In genomic region chr15:76763554-76763953, GRCh38 we compare ENCODE assay signal across 3 cellular contexts.
TF ChIP-seq lines count a peak whose summit lies in the region.

No MANE protein-coding gene starts in this region.

TF ChIP-seq in HepG2, 621 proteins besides CTCF, POLR2A, EP300 and RAD21 (continued from another document):
- TF ChIP-seq ZNF160 (CRISPR knock-in tag; IDR thresholded peaks at IDR 0.05) (peak; percentile 100), NCOA2 (CRISPR knock-in tag; IDR thresholded peaks at IDR 0.05) (no peak)

TF ChIP-seq in GM12878, 131 proteins besides CTCF, POLR2A, EP300 and RAD21:
- TF ChIP-seq SUPT20H (IDR thresholded peaks at IDR 0.05; ENCODE audit: borderline replicate concordance, control insufficient read depth, low read depth, low read length) (no peak), SKIL (IDR thresholded peaks at IDR 0.05; ENCODE audit: low read depth, poor library complexity, severe bottlenecking) (no peak), DPF2 (IDR thresholded peaks at IDR 0.05) (no peak), FOXK2 (IDR thresholded peaks at IDR 0.05) (no peak), CBFB (IDR thresholded peaks at IDR 0.05; ENCODE audit: low read depth) (no peak), BRCA1 (IDR thresholded peaks at IDR 0.05; ENCODE audit: low read depth, low read length) (no peak)
- TF ChIP-seq, protein P1, sequence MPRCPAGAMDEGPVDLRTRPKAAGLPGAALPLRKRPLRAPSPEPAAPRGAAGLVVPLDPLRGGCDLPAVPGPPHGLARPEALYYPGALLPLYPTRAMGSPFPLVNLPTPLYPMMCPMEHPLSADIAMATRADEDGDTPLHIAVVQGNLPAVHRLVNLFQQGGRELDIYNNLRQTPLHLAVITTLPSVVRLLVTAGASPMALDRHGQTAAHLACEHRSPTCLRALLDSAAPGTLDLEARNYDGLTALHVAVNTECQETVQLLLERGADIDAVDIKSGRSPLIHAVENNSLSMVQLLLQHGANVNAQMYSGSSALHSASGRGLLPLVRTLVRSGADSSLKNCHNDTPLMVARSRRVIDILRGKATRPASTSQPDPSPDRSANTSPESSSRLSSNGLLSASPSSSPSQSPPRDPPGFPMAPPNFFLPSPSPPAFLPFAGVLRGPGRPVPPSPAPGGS (IDR thresholded peaks at IDR 0.05; ENCODE audit: borderline replicate concordance, insufficient read depth, low read depth, low read length, poor library complexity, severe bottlenecking): no peak

TF ChIP-seq in HEK293T, 16 proteins besides CTCF, POLR2A, EP300 and RAD21 (continued from another document):
- TF ChIP-seq L3MBTL2 (conservative IDR thresholded peaks at IDR 0.05) (no peak), TARDBP (IDR thresholded peaks at IDR 0.05) (no peak), ELF4 (IDR thresholded peaks at IDR 0.05) (no peak), HDGF (IDR thresholded peaks at IDR 0.05; ENCODE audit: borderline replicate concordance) (no peak), SP1 (IDR thresholded peaks at IDR 0.05) (no peak), SUZ12 (IDR thresholded peaks at IDR 0.05) (no peak), ZNF384 (IDR thresholded peaks at IDR 0.05) (no peak), FOXK2 (IDR thresholded peaks at IDR 0.05) (no peak), FOXA1 (IDR thresholded peaks at IDR 0.05) (no peak), FOXM1 (IDR thresholded peaks at IDR 0.05; ENCODE audit: borderline replicate concordance) (no peak), LEF1 (IDR thresholded peaks at IDR 0.05; ENCODE audit: borderline replicate concordance) (no peak), ARNT (IDR thresholded peaks at IDR 0.05) (no peak), NFRKB (IDR thresholded peaks at IDR 0.05) (no peak), BHLHE40 (IDR thresholded peaks at IDR 0.05; ENCODE audit: borderline replicate concordance) (no peak), PKNOX1 (IDR thresholded peaks at IDR 0.05) (no peak)
